18 cellular contexts compared by ENCODE assay signal in genomic region chr6:30891450-30891723, GRCh38. TPM values are rescaled to one million over a fixed set of nuclear protein-coding genes. Genes with fewer than 3 reads are reported as not detected.
DNase-seq lines count a peak whose midpoint lies in the region; FAIRE-seq and TF ChIP-seq lines count a peak whose summit lies in the region.
"Had no signal": no experiment of that assay in that cellular context is flagged by ENCODE, and none has a peak within 500 bp of the region (broad histone marks: within the 10 kb centered on the region; RNA-seq: fewer than 3 reads in every experiment).

No MANE protein-coding gene starts in this region.

- WGBS in mammary epithelial cell (ENCODE audit: low coverage, missing lambda C conversion rate), result 86% methylated on average over 4 of the region's 4 CpGs
- WGBS in H1 (ENCODE audit: extremely low coverage in 1 of 2, insufficient coverage in 1 of 2, insufficient read length in 1 of 2, insufficient replicate concordance in 2 of 2, low coverage in 1 of 2, low lambda C conversion rate in 2 of 2, missing lambda C conversion rate in 1 of 2), 2 experiments, result 94% methylated on average over 4 of the region's 4 CpGs; no CpG with 5 or more reads in 1 of the 2 experiments
- no CpG with 5 or more reads among the region's 4 CpGs for WGBS in neuronal stem cell (ENCODE audit: extremely low coverage in 2 of 2, insufficient read length in 2 of 2, insufficient replicate concordance in 1 of 2), 2 donors
- WGBS in prostate gland, result 77% methylated on average over 4 of the region's 4 CpGs

- H2AK5ac ChIP-seq in H1 (ENCODE audit: low read depth, low read length) (no peak overlapping the region), neuronal stem cell (ENCODE audit: low read depth, low read length) (peak overlapping the region; percentile 36)

- H3K4me2 ChIP-seq in mammary epithelial cell (ENCODE audit: insufficient read depth, low read depth, low read length) (no peak overlapping the region), H1 (ENCODE audit: insufficient read depth in 1 of 2, low read depth in 2 of 2, low read length in 2 of 2) (no peak overlapping the region), neuronal stem cell (ENCODE audit: insufficient read depth, low read length, poor library complexity, severe bottlenecking) (no peak overlapping the region)

- CTCF ChIA-PET in mammary epithelial cell (lab: Charles Lee; ENCODE audit: low non-redundant PET), result no interaction called here
- CTCF ChIA-PET in H1 (lab: Charles Lee; ENCODE audit: partially characterized antibody), result interaction anchor here (1.0 to 29.0 kb wide), 7 partner anchors 9 to 160 kb away, joined by 3 to 610 read pairs (median 9); partner anchors contain the start of genes MUCL3 and VARS2

- no peak overlapping the region for H4K5ac ChIP-seq in H1 (ENCODE audit: insufficient read length, low read depth, low read length)

- TF ChIP-seq RAD21 in H1 (IDR thresholded peaks at IDR 0.05 in 1 of 2, conservative IDR thresholded peaks at IDR 0.05 in 1 of 2; ENCODE audit: low read depth in 2 of 2, low read length in 2 of 2), result no peak

- no peaks in the 10 kb centered on the region for H3K36me3 ChIP-seq in breast epithelium
- H3K36me3 ChIP-seq in mammary epithelial cell (ENCODE audit: insufficient read depth, low read length), result peaks cover 36% of the 10 kb centered on the region
- peaks cover 41 to 78% (median 63%) of the 10 kb centered on the region in 4 experiments for H3K36me3 ChIP-seq in H1 (ENCODE audit: control insufficient read depth in 2 of 4, insufficient read depth in 4 of 4, low read length in 3 of 4)
- peaks cover 65 to 97% of the 10 kb centered on the region in 2 donors for H3K36me3 ChIP-seq in neuronal stem cell (replicated peaks in 1 of 2; ENCODE audit: control insufficient read depth in 2 of 2, insufficient read depth in 2 of 2, low read length in 2 of 2)
- peaks cover 6 to 7% of the 10 kb centered on the region in 2 donors for H3K36me3 ChIP-seq in prostate gland
- H3K36me3 ChIP-seq in uterus, result no peaks in the 10 kb centered on the region

- H3K23me2 ChIP-seq in H1 (ENCODE audit: low read depth, low read length), result peaks cover 8% of the 10 kb centered on the region; the same call in 1 of the 2 replicates

- POLR2A ChIA-PET in H1 (lab: Charles Lee; ENCODE audit: partially characterized antibody), result interaction anchor here (0.9 to 19.5 kb wide), 3 partner anchors 15 to 147 kb away, joined by 3 to 452 read pairs (median 4); partner anchors contain the start of gene IER3

- H2BK120ac ChIP-seq in H1 (replicated peaks; ENCODE audit: low read depth, low read length) (no peak overlapping the region), neuronal stem cell (ENCODE audit: low read depth, low read length) (no peak overlapping the region)

- no peak for TF ChIP-seq EP300 in H1 (IDR thresholded peaks at IDR 0.05; ENCODE audit: borderline replicate concordance in 1 of 2, low read depth in 2 of 2, low read length in 2 of 2)

- H2BK12ac ChIP-seq in H1 (ENCODE audit: low read depth, low read length) (no peak overlapping the region), neuronal stem cell (ENCODE audit: low read length) (no peak overlapping the region)

- H4K20me1 ChIP-seq in mammary epithelial cell (ENCODE audit: insufficient read depth, low read length) (no peaks in the 10 kb centered on the region), H1 (replicated peaks in 1 of 2; ENCODE audit: control insufficient read depth in 1 of 2, insufficient read depth in 2 of 2, low read length in 2 of 2) (peaks cover 6 to 33% of the 10 kb centered on the region in 2 experiments)

- in situ Hi-C loops in mammary epithelial cell (cut with MboI; ENCODE audit: low sequenced_read_pairs in 2 of 2), result no loop called here

- intact Hi-C loops in breast epithelium (cut with DNase I; ENCODE audit: low total_unique reads) (no loop called here), mammary epithelial cell (cut with micrococcal nuclease) (no loop called here), prostate gland (cut with DNase I) (no loop called here), uterus (cut with DNase I; ENCODE audit: low total_unique reads) (no loop called here)

- peaks cover 89% of the 10 kb centered on the region for H3K79me2 ChIP-seq in mammary epithelial cell (ENCODE audit: insufficient read depth, low read length)
- H3K79me2 ChIP-seq in H1 (ENCODE audit: control insufficient read depth in 1 of 2, insufficient read depth in 2 of 2, low read length in 2 of 2), result peaks cover 3 to 49% of the 10 kb centered on the region in 2 experiments

- H2AFZ ChIP-seq in mammary epithelial cell (ENCODE audit: low read depth, low read length) (no peak overlapping the region), H1 (ENCODE audit: low read length) (no peak overlapping the region), neuronal stem cell (ENCODE audit: low read length) (no peak overlapping the region)

- H2BK20ac ChIP-seq in H1 (ENCODE audit: low read length), result no peak overlapping the region

- no peak overlapping the region for H3K56ac ChIP-seq in H1 (replicated peaks; ENCODE audit: insufficient read length, low read depth, low read length)

- dilution Hi-C loops in mammary epithelial cell (cut with HindIII; ENCODE audit: low sequenced_read_pairs), result loop anchor here (10.0 kb wide), 1 partner anchor 67 kb away; no protein-coding TSS in a partner anchor

- H3K79me1 ChIP-seq in H1 (ENCODE audit: low read depth, low read length) (peaks cover 14% of the 10 kb centered on the region), neuronal stem cell (ENCODE audit: low read depth, low read length) (peaks cover 40% of the 10 kb centered on the region)

- no peak overlapping the region for H3K4ac ChIP-seq in H1 (replicated peaks; ENCODE audit: insufficient read length, low read depth, low read length)
- H3K4ac ChIP-seq in neuronal stem cell (ENCODE audit: low read length), result no peak overlapping the region

- no peak for FAIRE-seq in H1 (lab: Jason Lieb, UNC)
- FAIRE-seq: GM12878, GM18507, H54 had no signal

- H4K8ac ChIP-seq in H1 (ENCODE audit: extremely low read depth, insufficient read depth, low read length) (no peak overlapping the region), neuronal stem cell (ENCODE audit: low read depth, low read length) (no peak overlapping the region)

- no peak overlapping the region for H3K9ac ChIP-seq in mammary epithelial cell (ENCODE audit: insufficient read depth, low read length)
- no peak overlapping the region for H3K9ac ChIP-seq in H1 (replicated peaks in 1 of 4; ENCODE audit: extremely low read depth in 1 of 4, low read depth in 3 of 4, low read length in 3 of 4)
- no peak overlapping the region for H3K9ac ChIP-seq in neuronal stem cell (ENCODE audit: low read depth, low read length, poor library complexity)

- DNase-seq in breast epithelium (ENCODE audit: low spot score in 2 of 2) (no peak), mammary epithelial cell (no peak), H1 (ENCODE audit: low read depth in 1 of 2, low spot score in 2 of 2) (no peak), neuronal stem cell (ENCODE audit: low spot score) (no peak), prostate gland (ENCODE audit: low spot score) (no peak), CD1c-positive myeloid dendritic cell (ENCODE audit: extremely low spot score) (no peak), uterus (no peak)
- DNase-seq: CD8-positive, alpha-beta memory T cell; DMS 273 treated with DMSO at 0.1 percent for 48 hours; IMR-90 had no signal

- H3K4me1 ChIP-seq in breast epithelium, result peaks cover 0 to 3% of the 10 kb centered on the region in 2 donors
- H3K4me1 ChIP-seq in mammary epithelial cell (ENCODE audit: insufficient read depth, low read length), result peaks cover 48% of the 10 kb centered on the region
- H3K4me1 ChIP-seq in H1 (replicated peaks in 1 of 4; ENCODE audit: control insufficient read depth in 3 of 4, insufficient read depth in 4 of 4, low read length in 3 of 4), result peaks cover 6 to 15% (median 9%) of the 10 kb centered on the region in 4 experiments
- H3K4me1 ChIP-seq in neuronal stem cell (ENCODE audit: control insufficient read depth in 2 of 2, insufficient read depth in 1 of 2, low read depth in 1 of 2, low read length in 2 of 2), result peaks cover 12 to 35% of the 10 kb centered on the region in 2 donors
- H3K4me1 ChIP-seq in prostate gland (replicated peaks), result peaks cover 6% of the 10 kb centered on the region
- H3K4me1 ChIP-seq in uterus, result no peaks in the 10 kb centered on the region

- H2BK5ac ChIP-seq in H1 (ENCODE audit: low read depth, low read length) (0 out of 2 replicates have a peak overlapping the region, but pooled peaks have one; percentile 52), neuronal stem cell (ENCODE audit: low read length) (no peak overlapping the region)

- H3K14ac ChIP-seq in H1 (ENCODE audit: insufficient read length) (no peak overlapping the region), neuronal stem cell (ENCODE audit: low read length) (no peak overlapping the region)

- H4K91ac ChIP-seq in H1 (replicated peaks; ENCODE audit: insufficient read length, low read length), result no peak overlapping the region
- H4K91ac ChIP-seq in neuronal stem cell (ENCODE audit: low read depth, low read length, poor library complexity), result no peak overlapping the region

- H2BK15ac ChIP-seq in H1 (ENCODE audit: low read length), result no peak overlapping the region
- no peak overlapping the region for H2BK15ac ChIP-seq in neuronal stem cell (ENCODE audit: low read length)

- no peak for TF ChIP-seq POLR2A in breast epithelium (IDR thresholded peaks at IDR 0.05)
- TF ChIP-seq POLR2A in H1 (IDR thresholded peaks at IDR 0.05; ENCODE audit: control extremely low read depth in 1 of 2, low read depth in 2 of 2, low read length in 2 of 2), result no peak
- no peak for TF ChIP-seq POLR2A in prostate gland (IDR thresholded peaks at IDR 0.05)
- TF ChIP-seq POLR2A in uterus (IDR thresholded peaks at IDR 0.05), result no peak

- H3K23ac ChIP-seq in H1 (ENCODE audit: insufficient read length), result no peak overlapping the region
- peak overlapping the region; percentile 29 for H3K23ac ChIP-seq in neuronal stem cell (ENCODE audit: low read depth, low read length, poor library complexity)

- H3K9me3 ChIP-seq in breast epithelium (no peaks in the 10 kb centered on the region), mammary epithelial cell (replicated peaks; ENCODE audit: insufficient read depth, low read length) (no peaks in the 10 kb centered on the region), H1 (ENCODE audit: insufficient read depth in 2 of 2, low read depth in 1 of 2, low read length in 1 of 2) (no peaks in the 10 kb centered on the region), neuronal stem cell (replicated peaks in 1 of 2; ENCODE audit: control insufficient read depth in 2 of 2, insufficient read depth in 1 of 2, low read depth in 1 of 2, low read length in 2 of 2) (no peaks in the 10 kb centered on the region), prostate gland (no peaks in the 10 kb centered on the region), uterus (no peaks in the 10 kb centered on the region)

- H3K27me3 ChIP-seq in breast epithelium (no peaks in the 10 kb centered on the region), mammary epithelial cell (ENCODE audit: insufficient read depth, low read length) (no peaks in the 10 kb centered on the region), H1 (replicated peaks in 1 of 4; ENCODE audit: control insufficient read depth in 3 of 4, extremely low read depth in 1 of 4, insufficient read depth in 3 of 4, low read length in 3 of 4) (no peaks in the 10 kb centered on the region), neuronal stem cell (ENCODE audit: control insufficient read depth in 3 of 3, insufficient read depth in 3 of 3, low read depth in 1 of 3, low read length in 3 of 3) (no peaks in the 10 kb centered on the region), prostate gland (replicated peaks; ENCODE audit: insufficient read depth) (no peaks in the 10 kb centered on the region), uterus (no peaks in the 10 kb centered on the region)

- H3K27ac ChIP-seq in breast epithelium, result peak overlapping the region; percentile 19 to 69
- no peak overlapping the region for H3K27ac ChIP-seq in mammary epithelial cell (ENCODE audit: insufficient read depth, low read depth, low read length)
- H3K27ac ChIP-seq in H1 (ENCODE audit: low read depth, low read length), result no peak overlapping the region
- no peak overlapping the region for H3K27ac ChIP-seq in neuronal stem cell (replicated peaks; ENCODE audit: low read length)
- H3K27ac ChIP-seq in prostate gland, result no peak overlapping the region
- H3K27ac ChIP-seq in uterus, result no peak overlapping the region
- H3K27ac ChIP-seq: 22Rv1 had no signal

- H3K4me3 ChIP-seq in breast epithelium (no peak overlapping the region), mammary epithelial cell (replicated peaks in 1 of 3; ENCODE audit: insufficient read depth in 1 of 3, low read depth in 2 of 3, low read length in 3 of 3) (no peak overlapping the region), H1 (ENCODE audit: extremely low read depth in 1 of 4, insufficient read depth in 2 of 4, low read depth in 3 of 4, low read length in 4 of 4) (no peak overlapping the region), neuronal stem cell (ENCODE audit: low read length in 2 of 2) (no peak overlapping the region), prostate gland (no peak overlapping the region), uterus (no peak overlapping the region)
- H3K4me3 ChIP-seq: GM12878 had no signal

- no peak overlapping the region for H3K18ac ChIP-seq in H1 (ENCODE audit: extremely low read depth, low read length)
- no peak overlapping the region for H3K18ac ChIP-seq in neuronal stem cell (ENCODE audit: low read length)

- TF ChIP-seq CTCF in breast epithelium (IDR thresholded peaks at IDR 0.05), result no peak
- TF ChIP-seq CTCF in mammary epithelial cell (conservative IDR thresholded peaks at IDR 0.05 in 1 of 2, IDR thresholded peaks at IDR 0.05 in 1 of 2; ENCODE audit: extremely low read depth in 1 of 2, insufficient read depth in 1 of 2, low read depth in 1 of 2, low read length in 2 of 2), result no peak
- TF ChIP-seq CTCF in H1 (IDR thresholded peaks at IDR 0.05; ENCODE audit: control extremely low read depth in 1 of 3, insufficient read depth in 1 of 3, low read depth in 1 of 3, low read length in 3 of 3), result no peak
- TF ChIP-seq CTCF in prostate gland (IDR thresholded peaks at IDR 0.05), result no peak
- TF ChIP-seq CTCF in uterus (IDR thresholded peaks at IDR 0.05), result no peak

- BruUV-seq in mammary epithelial cell (replicated peaks; lab: Mats Ljungman, UMichigan), result no TSS peak

RNA-seq across cellular contexts. Expression of gene DDR1, which starts 7.1 kb away (rescaled TPM):
- total RNA-seq in breast epithelium, result 100 to 1,000 TPM in 1 of 3 donors, 10 to 100 TPM in 2; 18.1 to 149 (median 72.1) TPM
- total RNA-seq in mammary epithelial cell, result 100 to 1,000 TPM; 192 to 315 TPM
- polyA plus RNA-seq in mammary epithelial cell, result 130 TPM
- 239 TPM for polyA minus RNA-seq in mammary epithelial cell
- total RNA-seq in H1 (2021; fragmentation: NEBNext Ultra II Directional; extraction: Animal tissue kit (Norgen Biotek cat#: 25700)), result 181 and 182 TPM in 2 replicates
- polyA plus RNA-seq in H1 (2011; rRNA removed), result 99.4 and 134 TPM in 2 replicates
- 110 TPM for polyA plus RNA-seq in H1 (2011; cell fraction: cytosol; rRNA removed)
- polyA plus RNA-seq in H1 (2011; cell fraction: nucleus; rRNA removed), result 240 TPM
- 139 to 201 TPM (median 179 TPM) in 4 replicates for polyA plus RNA-seq in H1 (2012, experiment 1 of 2)
- 146 TPM for polyA plus RNA-seq in H1 (2012, experiment 2 of 2)
- 128 TPM for polyA plus RNA-seq in H1 (2013, experiment 1 of 2)
- 135 TPM for polyA plus RNA-seq in H1 (2013, experiment 2 of 2)
- 116 and 120 TPM in 2 replicates for polyA minus RNA-seq in H1 (2011; rRNA and poly(A)+ RNA removed)
- 196 TPM for polyA minus RNA-seq in H1 (2011; cell fraction: cytosol; rRNA and poly(A)+ RNA removed)
- 121 TPM for polyA minus RNA-seq in H1 (2011; cell fraction: nucleus; rRNA and poly(A)+ RNA removed)
- 144 TPM for polyA plus RNA-seq in neuronal stem cell (2013, experiment 1 of 2)
- polyA plus RNA-seq in neuronal stem cell (2013, experiment 2 of 2), result 140 TPM
- total RNA-seq in prostate gland, result 100 to 1,000 TPM; 178 to 182 TPM
- total RNA-seq in uterus, result 10 to 100 TPM in 2 of 4 donors, 1 to 10 TPM in 2; 2.1 to 74.1 (median 30.3) TPM

RNA-seq across cellular contexts. Expression of gene GTF2H4, which starts 16.6 kb away (rescaled TPM):
- total RNA-seq in breast epithelium (10 to 100 TPM; 10.4 to 13.4 (median 11.1) TPM), mammary epithelial cell (10 to 100 TPM; 17.0 to 41.1 TPM), prostate gland (10 to 100 TPM; 19.0 to 26.2 TPM), uterus (10 to 100 TPM in 3 of 4 donors, not detected in 1; 27.4 to 96.6 (median 65.2) TPM)
- polyA plus RNA-seq in mammary epithelial cell (28.8 TPM), H1 (2011; rRNA removed) (42.3 and 46.2 TPM in 2 replicates)
- polyA minus RNA-seq in mammary epithelial cell, result 22.1 TPM
- total RNA-seq in H1 (2021; fragmentation: NEBNext Ultra II Directional; extraction: Animal tissue kit (Norgen Biotek cat#: 25700)), result 49.5 and 53.4 TPM in 2 replicates
- 42.7 TPM for polyA plus RNA-seq in H1 (2011; cell fraction: cytosol; rRNA removed)
- polyA plus RNA-seq in H1 (2011; cell fraction: nucleus; rRNA removed), result 147 TPM
- 36.6 to 48.0 TPM (median 43.7 TPM) in 4 replicates for polyA plus RNA-seq in H1 (2012, experiment 1 of 2)
- polyA plus RNA-seq in H1 (2012, experiment 2 of 2), result 81.6 TPM
- 42.6 TPM for polyA plus RNA-seq in H1 (2013, experiment 1 of 2)
- 40.8 TPM for polyA plus RNA-seq in H1 (2013, experiment 2 of 2)
- polyA minus RNA-seq in H1 (2011; rRNA and poly(A)+ RNA removed), result 27.0 and 29.0 TPM in 2 replicates
- 13.8 TPM for polyA minus RNA-seq in H1 (2011; cell fraction: cytosol; rRNA and poly(A)+ RNA removed)
- 39.6 TPM for polyA minus RNA-seq in H1 (2011; cell fraction: nucleus; rRNA and poly(A)+ RNA removed)
- 54.0 TPM for polyA plus RNA-seq in neuronal stem cell (2013, experiment 1 of 2)
- 54.9 TPM for polyA plus RNA-seq in neuronal stem cell (2013, experiment 2 of 2)

RNA-seq across cellular contexts. Expression of gene VARS2, which starts 22.7 kb away (rescaled TPM):
- total RNA-seq in breast epithelium (10 to 100 TPM; 15.7 to 19.2 (median 16.8) TPM), mammary epithelial cell (10 to 100 TPM; 17.7 to 25.7 TPM), prostate gland (10 to 100 TPM; 15.8 to 27.0 TPM), uterus (10 to 100 TPM; 12.6 to 34.2 (median 22.4) TPM)
- polyA plus RNA-seq in mammary epithelial cell (23.6 TPM), H1 (2011; rRNA removed) (26.8 and 34.8 TPM in 2 replicates)
- 24.7 TPM for polyA minus RNA-seq in mammary epithelial cell
- total RNA-seq in H1 (2021; fragmentation: NEBNext Ultra II Directional; extraction: Animal tissue kit (Norgen Biotek cat#: 25700)), result 41.2 and 47.7 TPM in 2 replicates
- 36.0 TPM for polyA plus RNA-seq in H1 (2011; cell fraction: cytosol; rRNA removed)
- polyA plus RNA-seq in H1 (2011; cell fraction: nucleus; rRNA removed), result 180 TPM
- polyA plus RNA-seq in H1 (2012, experiment 1 of 2), result 20.8 to 48.2 TPM (median 43.6 TPM) in 4 replicates
- polyA plus RNA-seq in H1 (2012, experiment 2 of 2), result 31.4 TPM
- 25.2 TPM for polyA plus RNA-seq in H1 (2013, experiment 1 of 2)
- 23.4 TPM for polyA plus RNA-seq in H1 (2013, experiment 2 of 2)
- polyA minus RNA-seq in H1 (2011; rRNA and poly(A)+ RNA removed), result 34.0 and 41.2 TPM in 2 replicates
- polyA minus RNA-seq in H1 (2011; cell fraction: cytosol; rRNA and poly(A)+ RNA removed), result 25.2 TPM
- 32.4 TPM for polyA minus RNA-seq in H1 (2011; cell fraction: nucleus; rRNA and poly(A)+ RNA removed)
- polyA plus RNA-seq in neuronal stem cell (2013, experiment 1 of 2), result 25.0 TPM
- polyA plus RNA-seq in neuronal stem cell (2013, experiment 2 of 2), result 24.8 TPM

RNA-seq across cellular contexts. Expression of gene SFTA2, which starts 40.6 kb away (rescaled TPM):
- total RNA-seq in breast epithelium, result not detected
- total RNA-seq in mammary epithelial cell, result not detected
- polyA plus RNA-seq in mammary epithelial cell, result not detected
- polyA minus RNA-seq in mammary epithelial cell, result not detected
- total RNA-seq in H1 (2021; fragmentation: NEBNext Ultra II Directional; extraction: Animal tissue kit (Norgen Biotek cat#: 25700)), result not detected in 2 replicates
- not detected in 2 replicates for polyA plus RNA-seq in H1 (2011; rRNA removed)
- polyA plus RNA-seq in H1 (2011; cell fraction: cytosol; rRNA removed), result not detected
- not detected for polyA plus RNA-seq in H1 (2011; cell fraction: nucleus; rRNA removed)
- polyA plus RNA-seq in H1 (2012, experiment 1 of 2), result not detected in 4 replicates
- polyA plus RNA-seq in H1 (2012, experiment 2 of 2), result not detected
- polyA plus RNA-seq in H1 (2013, experiment 1 of 2), result not detected
- not detected for polyA plus RNA-seq in H1 (2013, experiment 2 of 2)
- polyA minus RNA-seq in H1 (2011; rRNA and poly(A)+ RNA removed), result not detected in 2 replicates
- polyA minus RNA-seq in H1 (2011; cell fraction: cytosol; rRNA and poly(A)+ RNA removed), result not detected
- not detected for polyA minus RNA-seq in H1 (2011; cell fraction: nucleus; rRNA and poly(A)+ RNA removed)
- polyA plus RNA-seq in neuronal stem cell (2013, experiment 1 of 2), result not detected
- polyA plus RNA-seq in neuronal stem cell (2013, experiment 2 of 2), result not detected
- not detected for total RNA-seq in prostate gland
- 1 to 10 TPM in 1 of 4 donors, not detected in 3; 1.1 TPM for total RNA-seq in uterus
- total RNA-seq: A673; CD8-positive, alpha-beta memory T cell; G401; IMR-90 had no signal
- polyA plus RNA-seq: BJ; CD14-positive monocyte; CD8-positive, alpha-beta memory T cell; IMR-90 had no signal

RNA-seq across cellular contexts. Expression of gene MUCL3, which starts 49.4 kb away (rescaled TPM):
- total RNA-seq in breast epithelium, result not detected
- not detected for total RNA-seq in mammary epithelial cell
- 0.03 TPM for polyA plus RNA-seq in mammary epithelial cell
- polyA minus RNA-seq in mammary epithelial cell, result not detected
- 0.08 and 0.37 TPM in 2 replicates for total RNA-seq in H1 (2021; fragmentation: NEBNext Ultra II Directional; extraction: Animal tissue kit (Norgen Biotek cat#: 25700))
- polyA plus RNA-seq in H1 (2011; rRNA removed), result 0.15 and 0.22 TPM in 2 replicates
- polyA plus RNA-seq in H1 (2011; cell fraction: cytosol; rRNA removed), result 0.18 TPM
- 0.41 TPM for polyA plus RNA-seq in H1 (2011; cell fraction: nucleus; rRNA removed)
- polyA plus RNA-seq in H1 (2012, experiment 1 of 2), result 0.19 to 0.34 TPM (median 0.26 TPM) in 4 replicates
- polyA plus RNA-seq in H1 (2012, experiment 2 of 2), result not detected
- 0.59 TPM for polyA plus RNA-seq in H1 (2013, experiment 1 of 2)
- polyA plus RNA-seq in H1 (2013, experiment 2 of 2), result 0.50 TPM
- 0.10 and 0.13 TPM in 2 replicates for polyA minus RNA-seq in H1 (2011; rRNA and poly(A)+ RNA removed)
- not detected for polyA minus RNA-seq in H1 (2011; cell fraction: cytosol; rRNA and poly(A)+ RNA removed)
- polyA minus RNA-seq in H1 (2011; cell fraction: nucleus; rRNA and poly(A)+ RNA removed), result not detected
- 0.29 TPM for polyA plus RNA-seq in neuronal stem cell (2013, experiment 1 of 2)
- 0.24 TPM for polyA plus RNA-seq in neuronal stem cell (2013, experiment 2 of 2)
- not detected for total RNA-seq in prostate gland
- under 1 TPM in 1 of 4 donors, not detected in 3; under 0.01 TPM for total RNA-seq in uterus
- total RNA-seq: A673; CD8-positive, alpha-beta memory T cell; G401; IMR-90 had no signal
- polyA plus RNA-seq: BJ; CD14-positive monocyte; CD8-positive, alpha-beta memory T cell; IMR-90 had no signal

Comparison
In these comparisons a context has a peak if more than half of its experiments do, and no peak if none do; other contexts are left out.
1. H3K27ac ChIP-seq: peak in breast epithelium (2 of 2); none in mammary epithelial cell (single experiment), H1 (single experiment), neuronal stem cell (single experiment), prostate gland (0 of 2) and uterus (0 of 2).